Comparison of ENCODE assay signal across 8 cellular contexts in genomic region chr1:25232027-25232865, GRCh38. TPM values are rescaled to one million over a fixed set of nuclear protein-coding genes. Genes with fewer than 3 reads are reported as not detected.
A peak's percentile ranks its signal among the peaks of the same experiment; 100 is the strongest.
DNase-seq lines count a peak whose midpoint lies in the region; ATAC-seq and TF ChIP-seq lines count a peak whose summit lies in the region.

Gene SYF2 (minus strand): TSS chr1:25232502. CDS start chr1:25232467, 35 bp downstream.

- H4K20me1 ChIP-seq in SK-N-SH (ENCODE audit: insufficient read depth), result no peaks in the 10 kb centered on the region

- TF ChIP-seq CTCF in SK-N-SH (IDR thresholded peaks at IDR 0.05) (no peak), omental fat pad (IDR thresholded peaks at IDR 0.05) (no peak), testis (IDR thresholded peaks at IDR 0.05) (no peak)

- POLR2A ChIA-PET in SK-N-SH (lab: Yijun Ruan, JAX), result interaction anchor here (0.6 to 2.4 kb wide), 10 partner anchors 9 to 318 kb away, joined by 3 to 24 read pairs (median 4); partner anchors contain the start of gene RSRP1

- ATAC-seq in HG02588 (IDR thresholded peaks at IDR 0.05; ENCODE audit: unreplicated experiment) (peak; percentile 74), omental fat pad (ENCODE audit: low FRiP score) (peak; percentile 90)

- peak within 1 kb of the TSS; percentile 89 to 93 for H3K27ac ChIP-seq in SK-N-SH (ENCODE audit: low read depth in 2 of 2, low read length in 1 of 2)
- H3K27ac ChIP-seq in testis, result peak within 1 kb of the TSS; percentile 90 to 96

- intact Hi-C loops in testis (cut with DNase I; ENCODE audit: low total_unique reads), result no loop called here

- TF ChIP-seq POLR2A in testis (IDR thresholded peaks at IDR 0.05), result no peak

- CTCF ChIA-PET in SK-N-SH (lab: Yijun Ruan, JAX), result interaction anchor here (1.1 to 2.1 kb wide), 5 partner anchors 8 to 418 kb away, joined by 3 to 9 read pairs (median 4); no protein-coding TSS in a partner anchor

- peak within 1 kb of the TSS; percentile 93 for H3K9ac ChIP-seq in SK-N-SH

- no peak for TF ChIP-seq EP300 in SK-N-SH (IDR thresholded peaks at IDR 0.05; ENCODE audit: borderline replicate concordance in 1 of 2, low read depth in 1 of 2, low read length in 1 of 2)

- 0% methylated on average over 32 of the region's 54 CpGs for WGBS in SK-N-SH (ENCODE audit: low lambda C conversion rate)
- 0% methylated on average over 39 to 54 of the region's 54 CpGs for WGBS in testis, 2 donors

- H3K9me2 ChIP-seq in SK-N-SH, result no peaks in the 10 kb centered on the region

- H3K79me2 ChIP-seq in SK-N-SH (ENCODE audit: insufficient read depth), result peaks cover 81% of the 10 kb centered on the region

- H3K4me1 ChIP-seq in SK-N-SH (ENCODE audit: control insufficient read depth in 1 of 2, insufficient read depth in 2 of 2, low read depth in 1 of 2, low read length in 1 of 2), result peaks cover 0 to 11% of the 10 kb centered on the region in 2 experiments; a peak in 3 of 4 replicates
- peaks cover 13% of the 10 kb centered on the region for H3K4me1 ChIP-seq in testis

- H3K27me3 ChIP-seq in SK-N-SH (ENCODE audit: insufficient read depth) (no peaks in the 10 kb centered on the region), testis (no peaks in the 10 kb centered on the region)

- H3F3A ChIP-seq in SK-N-SH (replicated peaks; ENCODE audit: insufficient read depth), result peaks cover 7% of the 10 kb centered on the region

- H3K36me3 ChIP-seq in SK-N-SH (replicated peaks in 1 of 2; ENCODE audit: control insufficient read depth in 1 of 2, insufficient read depth in 2 of 2, low read length in 1 of 2), result peaks cover 28 to 42% of the 10 kb centered on the region in 2 experiments
- H3K36me3 ChIP-seq in testis (ENCODE audit: low read depth, missing control alignments), result no peaks in the 10 kb centered on the region

- H3K4me3 ChIP-seq in SK-N-SH (ENCODE audit: low read depth in 2 of 2, low read length in 1 of 2) (peak within 1 kb of the TSS; percentile 88 to 99), testis (peak within 1 kb of the TSS; percentile 73 to 74)

- H3K9me3 ChIP-seq in SK-N-SH (no peaks in the 10 kb centered on the region), testis (no peaks in the 10 kb centered on the region)

- peak; percentile 70 for DNase-seq in GM04503 (ENCODE audit: low read depth)
- DNase-seq in NCI-H1092 (lab: John Stamatoyannopoulos, UW), result peak; percentile 96
- DNase-seq in SK-N-SH, result peak; percentile 93
- DNase-seq in activated naive CD4-positive, alpha-beta T cell treated with anti-CD3 and anti-CD28 coated beads, Interleukin-2, amount 50 U/mL, for 16 hours, result peak; percentile 91
- peak; percentile 90 for DNase-seq in glomerular visceral epithelial cell (ENCODE audit: extremely low spot score)
- DNase-seq in omental fat pad (ENCODE audit: low spot score), result peak; percentile 89
- DNase-seq in testis, result peak; percentile 98

- H3K4me2 ChIP-seq in SK-N-SH, result peak within 1 kb of the TSS; percentile 86

- peak within 1 kb of the TSS; percentile 96 for H2AFZ ChIP-seq in SK-N-SH (ENCODE audit: low read depth)

- TF ChIP-seq RAD21 in SK-N-SH (IDR thresholded peaks at IDR 0.05; ENCODE audit: low read length), result no peak

TF ChIP-seq in SK-N-SH, 30 proteins besides CTCF, POLR2A, EP300 and RAD21:
- TF ChIP-seq YY1 (IDR thresholded peaks at IDR 0.05; ENCODE audit: low read depth) (peak; percentile 93), POLR2AphosphoS5 (IDR thresholded peaks at IDR 0.05; ENCODE audit: low read depth, low read length) (peak; percentile 64), TAF1 (IDR thresholded peaks at IDR 0.05; ENCODE audit: borderline replicate concordance, low read depth, low read length) (peak; percentile 92), SIN3A (IDR thresholded peaks at IDR 0.05; ENCODE audit: borderline replicate concordance, low read depth, low read length) (peak; percentile 87; the same call in 1 of the 2 replicates), JUND (IDR thresholded peaks at IDR 0.05) (no peak), NRF1 (IDR thresholded peaks at IDR 0.05; ENCODE audit: low read depth, low read length) (peak; percentile 77), ZBTB33 (IDR thresholded peaks at IDR 0.05; ENCODE audit: borderline replicate concordance, low read depth) (no peak), PBX3 (IDR thresholded peaks at IDR 0.05) (peak; percentile 22; the same call in 1 of the 2 replicates), GABPA (IDR thresholded peaks at IDR 0.05; ENCODE audit: low read depth) (peak; percentile 97), MXI1 (IDR thresholded peaks at IDR 0.05; ENCODE audit: low read depth, low read length) (peak; percentile 78; the same call in 1 of the 2 replicates), ELF1 (IDR thresholded peaks at IDR 0.05) (peak; percentile 99), USF2 (IDR thresholded peaks at IDR 0.05; ENCODE audit: borderline replicate concordance, low read depth, low read length) (no peak), FOXJ3 (CRISPR knock-in tag; IDR thresholded peaks at IDR 0.05) (peak; percentile 42; the same call in 1 of the 2 replicates), RXRA (IDR thresholded peaks at IDR 0.05; ENCODE audit: borderline replicate concordance, low read depth) (no peak), MAX (IDR thresholded peaks at IDR 0.05; ENCODE audit: low read depth) (peak; percentile 86)

RNA-seq across cellular contexts. Expression of gene SYF2, which starts in this region (rescaled TPM):
- 31.1 and 32.3 TPM in 2 replicates for polyA plus RNA-seq in SK-N-SH (2012; rRNA removed)
- polyA plus RNA-seq in SK-N-SH (2012; cell fraction: cytosol; rRNA removed), result 48.7 and 78.4 TPM in 2 replicates
- polyA plus RNA-seq in SK-N-SH (2012; cell fraction: nucleus; rRNA removed), result 13.6 and 15.8 TPM in 2 replicates
- total RNA-seq in omental fat pad, result 10 to 100 TPM; 37.0 to 57.4 (median 47.4) TPM
- 10 to 100 TPM; 33.9 to 38.2 TPM for total RNA-seq in testis
- 40.7 TPM for polyA plus RNA-seq in testis (ENCODE audit: insufficient read depth, low read depth, low replicate concordance)

Comparison
In these comparisons a context has a peak if more than half of its experiments do, and no peak if none do; other contexts are left out.
1. Peak in every context shown above with its lines: DNase-seq, ATAC-seq, H3K4me3 ChIP-seq and H3K27ac ChIP-seq.